ENCODE assay signal across 8 cellular contexts in genomic region chr7:66845382-66846095, GRCh38.
DNase-seq lines count a peak whose midpoint lies in the region; ATAC-seq, FAIRE-seq and TF ChIP-seq lines count a peak whose summit lies in the region.

No MANE protein-coding gene starts in this region.

- no peak overlapping the region for H2BK20ac ChIP-seq in H1 (ENCODE audit: low read length)

- no peak for TF ChIP-seq RAD21 in H1 (IDR thresholded peaks at IDR 0.05 in 1 of 2, conservative IDR thresholded peaks at IDR 0.05 in 1 of 2; ENCODE audit: low read depth in 2 of 2, low read length in 2 of 2)

- H3K36me3 Mint-ChIP-seq in neural progenitor cell, result no peaks in the 10 kb centered on the region

- no peak overlapping the region; the same call in 1 of the 2 replicates for H2BK15ac ChIP-seq in H1 (ENCODE audit: low read length)

- no peak for FAIRE-seq in H1 (lab: Jason Lieb, UNC)

- H3F3A ChIP-seq in neural progenitor cell (ENCODE audit: low read depth), result peaks cover 22% of the 10 kb centered on the region

- H3K4me1 ChIP-seq in BLaER1 treated with 17β-estradiol and CSF1 and Interleukin-3, amounts not matched to agents 10 nM and 100 nM, result peaks cover 15 to 59% (median 25%) of the 10 kb centered on the region in 10 experiments
- H3K4me1 ChIP-seq in NT2/D1 (ENCODE audit: insufficient read depth, insufficient read length), result no peaks in the 10 kb centered on the region
- H3K4me1 ChIP-seq in H1 (replicated peaks in 1 of 4; ENCODE audit: control insufficient read depth in 3 of 4, insufficient read depth in 4 of 4, low read length in 3 of 4), result peaks cover 2 to 26% (median 11%) of the 10 kb centered on the region in 4 experiments; a peak in 6 of 7 replicates
- peaks cover 11% of the 10 kb centered on the region for H3K4me1 ChIP-seq in neural progenitor cell

- no peaks in the 10 kb centered on the region for H3K79me1 ChIP-seq in H1 (ENCODE audit: low read depth, low read length)

- H3K4me3 ChIP-seq in BLaER1 treated with 17β-estradiol and CSF1 and Interleukin-3, amounts not matched to agents 10 nM and 100 nM, result peak overlapping the region; percentile 67 to 92 (median 80)
- peak overlapping the region; percentile 91 for H3K4me3 ChIP-seq in NT2/D1 (ENCODE audit: insufficient read length, low read depth)
- peak overlapping the region; percentile 73 to 94 (median 83) for H3K4me3 ChIP-seq in H1 (ENCODE audit: extremely low read depth in 1 of 4, insufficient read depth in 2 of 4, low read depth in 3 of 4, low read length in 4 of 4)
- peak overlapping the region; percentile 91 for H3K4me3 ChIP-seq in neural progenitor cell

- peak overlapping the region; percentile 86 to 93 (median 90) for H3K9ac ChIP-seq in BLaER1 treated with 17β-estradiol and CSF1 and Interleukin-3, amounts not matched to agents 10 nM and 100 nM
- H3K9ac ChIP-seq in NT2/D1 (ENCODE audit: insufficient read length, low read depth), result peak overlapping the region; percentile 97
- H3K9ac ChIP-seq in H1 (replicated peaks in 1 of 4; ENCODE audit: extremely low read depth in 1 of 4, low read depth in 3 of 4, low read length in 3 of 4), result peak overlapping the region; percentile 75 to 97 (median 93)
- peak overlapping the region; percentile 89 for H3K9ac ChIP-seq in neural progenitor cell

- TF ChIP-seq EP300 in H1 (IDR thresholded peaks at IDR 0.05; ENCODE audit: borderline replicate concordance in 1 of 2, low read depth in 2 of 2, low read length in 2 of 2), result no peak

- 79% methylated on average over 19 of the region's 19 CpGs; no CpG with 5 or more reads in 1 of the 2 experiments for WGBS in H1 (ENCODE audit: extremely low coverage in 1 of 2, insufficient coverage in 1 of 2, insufficient read length in 1 of 2, insufficient replicate concordance in 2 of 2, low coverage in 1 of 2, low lambda C conversion rate in 2 of 2, missing lambda C conversion rate in 1 of 2), 2 experiments

- H3K9me3 ChIP-seq in BLaER1 treated with 17β-estradiol and CSF1 and Interleukin-3, amounts not matched to agents 10 nM and 100 nM (replicated peaks in 1 of 11), result no peaks in the 10 kb centered on the region
- H3K9me3 ChIP-seq in NT2/D1 (ENCODE audit: insufficient read depth, low read length) (no peaks in the 10 kb centered on the region), H1 (ENCODE audit: insufficient read depth in 2 of 2, low read depth in 1 of 2, low read length in 1 of 2) (no peaks in the 10 kb centered on the region), neural progenitor cell (ENCODE audit: low read depth) (no peaks in the 10 kb centered on the region)

- no peak overlapping the region for H4K91ac ChIP-seq in H1 (replicated peaks; ENCODE audit: insufficient read length, low read length)

- H3K4ac ChIP-seq in H1 (replicated peaks; ENCODE audit: insufficient read length, low read depth, low read length), result peak overlapping the region; percentile 53

- peak overlapping the region; percentile 46 for H3K56ac ChIP-seq in H1 (replicated peaks; ENCODE audit: insufficient read length, low read depth, low read length)

- TF ChIP-seq CTCF in H1 (IDR thresholded peaks at IDR 0.05; ENCODE audit: control extremely low read depth in 1 of 3, insufficient read depth in 1 of 3, low read depth in 1 of 3, low read length in 3 of 3), result no peak
- TF ChIP-seq CTCF in neural progenitor cell (IDR thresholded peaks at IDR 0.05), result no peak

- H4K8ac ChIP-seq in H1 (ENCODE audit: extremely low read depth, insufficient read depth, low read length), result peak overlapping the region; percentile 99; the same call in 1 of the 2 replicates

- H2AK5ac ChIP-seq in H1 (ENCODE audit: low read depth, low read length), result peak overlapping the region; percentile 95

- H3K27ac ChIP-seq in BLaER1 treated with 17β-estradiol and CSF1 and Interleukin-3, amounts not matched to agents 10 nM and 100 nM, result peak overlapping the region; percentile 88 to 95 (median 93)
- H3K27ac ChIP-seq in H1 (ENCODE audit: low read depth, low read length) (peak overlapping the region; percentile 97), neural progenitor cell (peak overlapping the region; percentile 80)

- H3K4me2 ChIP-seq in BLaER1 treated with 17β-estradiol and CSF1 and Interleukin-3, amounts not matched to agents 10 nM and 100 nM, result peak overlapping the region; percentile 81 to 100 (median 87)
- peak overlapping the region; percentile 81 to 85 for H3K4me2 ChIP-seq in H1 (ENCODE audit: insufficient read depth in 1 of 2, low read depth in 2 of 2, low read length in 2 of 2)
- H3K4me2 ChIP-seq in neural progenitor cell, result peak overlapping the region; percentile 91

- DNase-seq in NT2/D1 (ENCODE audit: low read depth, low spot score) (no peak), H1 (ENCODE audit: low read depth in 1 of 2, low spot score in 2 of 2) (peak in 1 of 2 experiments; percentile 56), neural progenitor cell (ENCODE audit: low spot score) (no peak), cerebellar nuclear complex (lab: John Stamatoyannopoulos, UW) (no peak), NAMALWA (ENCODE audit: low spot score) (no peak), NCI-H2171 treated with DMSO at 0.1 percent for 48 hours (lab: John Stamatoyannopoulos, UW) (no peak)

- H3K36me3 ChIP-seq in BLaER1 treated with 17β-estradiol and CSF1 and Interleukin-3, amounts not matched to agents 10 nM and 100 nM, result peaks cover 0 to 5% (median 0%) of the 10 kb centered on the region in 11 experiments; a peak in 1 of 22 replicates
- H3K36me3 ChIP-seq in NT2/D1 (ENCODE audit: insufficient read depth, insufficient read length, low read length), result no peaks in the 10 kb centered on the region
- H3K36me3 ChIP-seq in H1 (ENCODE audit: control insufficient read depth in 2 of 4, insufficient read depth in 4 of 4, low read length in 3 of 4), result no peaks in the 10 kb centered on the region; a peak in 1 of 8 replicates
- no peaks in the 10 kb centered on the region for H3K36me3 ChIP-seq in neural progenitor cell

- H3K14ac ChIP-seq in H1 (ENCODE audit: insufficient read length), result no peak overlapping the region

- H2BK120ac ChIP-seq in H1 (replicated peaks; ENCODE audit: low read depth, low read length), result no peak overlapping the region

- H3K79me2 ChIP-seq in H1 (ENCODE audit: control insufficient read depth in 1 of 2, insufficient read depth in 2 of 2, low read length in 2 of 2), result no peaks in the 10 kb centered on the region
- peaks cover 7% of the 10 kb centered on the region for H3K79me2 ChIP-seq in neural progenitor cell (ENCODE audit: low read depth)

- H2AFZ ChIP-seq in H1 (ENCODE audit: low read length), result no peak overlapping the region
- peak overlapping the region; percentile 52 for H2AFZ ChIP-seq in neural progenitor cell (replicated peaks)

- H3K27ac Mint-ChIP-seq in neural progenitor cell, result peak overlapping the region; percentile 99

- H4K20me1 ChIP-seq in BLaER1 treated with 17β-estradiol and CSF1 and Interleukin-3, amounts not matched to agents 10 nM and 100 nM, result no peaks in the 10 kb centered on the region
- H4K20me1 ChIP-seq in H1 (replicated peaks in 1 of 2; ENCODE audit: control insufficient read depth in 1 of 2, insufficient read depth in 2 of 2, low read length in 2 of 2) (peaks cover 0 to 1% of the 10 kb centered on the region in 2 experiments), neural progenitor cell (ENCODE audit: low read depth) (no peaks in the 10 kb centered on the region)

- H3K18ac ChIP-seq in H1 (ENCODE audit: extremely low read depth, low read length), result peak overlapping the region; percentile 66; the same call in 1 of the 2 replicates

- no peaks in the 10 kb centered on the region for H3K9me3 Mint-ChIP-seq in neural progenitor cell

- H2BK12ac ChIP-seq in H1 (ENCODE audit: low read depth, low read length), result peak overlapping the region; percentile 96; the same call in 1 of the 2 replicates

- TF ChIP-seq POLR2A in H1 (IDR thresholded peaks at IDR 0.05; ENCODE audit: control extremely low read depth in 1 of 2, low read depth in 2 of 2, low read length in 2 of 2), result peak in 1 of 2 experiments; percentile 59; a peak in 1 of 3 replicates

- POLR2A ChIA-PET in H1 (lab: Charles Lee; ENCODE audit: partially characterized antibody), result interaction anchor here (0.6 to 2.9 kb wide), 18 partner anchors 10 to 457 kb away, joined by 3 to 16 read pairs (median 4); partner anchors contain the start of genes SBDS and TMEM248

- peaks cover 0 to 8% (median 0%) of the 10 kb centered on the region in 11 experiments; a peak in 2 of 22 replicates for H3K27me3 ChIP-seq in BLaER1 treated with 17β-estradiol and CSF1 and Interleukin-3, amounts not matched to agents 10 nM and 100 nM
- H3K27me3 ChIP-seq in NT2/D1 (ENCODE audit: insufficient read depth, insufficient read length), result peaks cover 21% of the 10 kb centered on the region
- H3K27me3 ChIP-seq in H1 (replicated peaks in 1 of 4; ENCODE audit: control insufficient read depth in 3 of 4, extremely low read depth in 1 of 4, insufficient read depth in 3 of 4, low read length in 3 of 4), result no peaks in the 10 kb centered on the region
- no peaks in the 10 kb centered on the region for H3K27me3 ChIP-seq in neural progenitor cell

- ATAC-seq in GM21619 (IDR thresholded peaks at IDR 0.05; ENCODE audit: unreplicated experiment), result no peak

- no peak overlapping the region for H3K23ac ChIP-seq in H1 (ENCODE audit: insufficient read length)

- CTCF ChIA-PET in H1 (lab: Charles Lee; ENCODE audit: partially characterized antibody), result interaction anchor here (0.5 to 4.4 kb wide), 4 partner anchors 19 to 58 kb away, joined by 3 to 23 read pairs (median 13); no protein-coding TSS in a partner anchor

- peak overlapping the region; percentile 95 for H3K4me3 Mint-ChIP-seq in neural progenitor cell

- peak overlapping the region; percentile 94 for H2BK5ac ChIP-seq in H1 (ENCODE audit: low read depth, low read length)

- H4K5ac ChIP-seq in H1 (ENCODE audit: insufficient read length, low read depth, low read length), result peak overlapping the region; percentile 63

- peaks cover 23% of the 10 kb centered on the region for H3K4me1 Mint-ChIP-seq in neural progenitor cell

- peaks cover 3% of the 10 kb centered on the region; the same call in 1 of the 2 replicates for H3K23me2 ChIP-seq in H1 (ENCODE audit: low read depth, low read length)

- peaks cover 4% of the 10 kb centered on the region for H3K27me3 Mint-ChIP-seq in neural progenitor cell (ENCODE audit: insufficient read depth, low read depth)

TF ChIP-seq in H1, 55 proteins besides CTCF, POLR2A, EP300 and RAD21:
- TF ChIP-seq POLR2AphosphoS5 (IDR thresholded peaks at IDR 0.05; ENCODE audit: low read depth, low read length) (peak; percentile 67; the same call in 1 of the 2 replicates), CBX5 (IDR thresholded peaks at IDR 0.05; ENCODE audit: low read depth, low read length) (no peak)
